In the genomic region with DNA sequence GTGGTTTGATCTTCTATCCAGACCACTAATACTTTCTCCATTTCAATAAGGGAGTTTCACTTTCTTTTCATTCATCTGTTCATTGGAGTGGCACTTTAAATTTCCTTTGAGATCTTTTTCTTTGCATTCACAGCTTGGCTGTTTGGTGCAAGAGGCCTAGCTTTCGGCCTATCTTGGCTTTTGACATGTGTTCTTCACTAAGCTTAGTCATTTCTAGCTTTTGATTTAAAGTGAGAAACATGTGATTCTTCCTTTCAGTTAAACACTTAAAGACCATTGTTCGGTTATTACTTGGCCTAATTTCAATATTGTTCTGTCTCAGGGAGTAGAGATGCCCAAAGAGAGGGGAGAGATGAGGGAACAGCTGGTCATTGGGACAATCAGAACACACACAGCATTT, we compare ENCODE assay signal across 13 cellular contexts.
DNase-seq lines count a peak whose midpoint lies in the region; ATAC-seq, FAIRE-seq and TF ChIP-seq lines count a peak whose summit lies in the region.
"Had no signal": no experiment of that assay in that cellular context is flagged by ENCODE, and none has a peak within 500 bp of the region (broad histone marks: within the 10 kb centered on the region; RNA-seq: fewer than 3 reads in every experiment).

No MANE protein-coding gene starts in this region.

- no peak for FAIRE-seq in D721Med (lab: Jason Lieb, UNC)
- FAIRE-seq: kidney had no signal

- H3K4me3 ChIP-seq in GM12864 (ENCODE audit: low read depth, low read length): no peak overlapping the region
- H3K4me3 ChIP-seq: esophagus squamous epithelium, upper lobe of right lung had no signal

- peak; percentile 91 for ATAC-seq in GM18873 (IDR thresholded peaks at IDR 0.05; ENCODE audit: low FRiP score, unreplicated experiment)
- peak; percentile 64 for ATAC-seq in GM21825 (IDR thresholded peaks at IDR 0.05; ENCODE audit: unreplicated experiment)
- peak; percentile 87 for ATAC-seq in HG03378 (IDR thresholded peaks at IDR 0.05; ENCODE audit: unreplicated experiment)
- ATAC-seq: Right ventricle myocardium inferior, upper lobe of right lung had no signal

- DNase-seq in GM12864 (ENCODE audit: low read depth) (peak; percentile 4), ecto neural progenitor cell (ENCODE audit: low spot score) (no peak), D721Med (ENCODE audit: insufficient read length, low spot score) (no peak), NK-92 (lab: John Stamatoyannopoulos, UW; ENCODE audit: unreplicated experiment) (no peak)
- DNase-seq in stimulated activated CD4-positive, alpha-beta T cell treated with anti-CD3 and anti-CD28 coated beads, Interleukin-2, amount 100 ng/mL, for 48 hours: no peak
- DNase-seq: brain microvascular endothelial cell, esophagus squamous epithelium, kidney, upper lobe of right lung had no signal

- TF ChIP-seq CTCF in GM12864 (IDR thresholded peaks at IDR 0.05; ENCODE audit: low read depth, low read length, missing control alignments) (no peak), D721Med (IDR thresholded peaks at IDR 0.05; ENCODE audit: insufficient read depth, missing control alignments) (no peak)
